ENCODE assay signal across 16 cellular contexts in genomic region chr6:144500886-144501285, GRCh38.
DNase-seq lines count a peak whose midpoint lies in the region; ATAC-seq and TF ChIP-seq lines count a peak whose summit lies in the region.
"Had no signal": no experiment of that assay in that cellular context is flagged by ENCODE, and none has a peak within 500 bp of the region (broad histone marks: within the 10 kb centered on the region; RNA-seq: fewer than 3 reads in every experiment).

No MANE protein-coding gene starts in this region.

- POLR2A ChIA-PET in CD8-positive, alpha-beta T cell (lab: Charles Lee) = interaction anchor here (1.5 kb wide), 1 partner anchor 9 kb away, joined by 4 read pairs; no protein-coding TSS in a partner anchor
- POLR2A ChIA-PET in SK-N-SH (lab: Yijun Ruan, JAX) = no interaction called here

- DNase-seq in CD14-positive monocyte (ENCODE audit: low spot score) (no peak), memory B cell (ENCODE audit: low spot score in 2 of 2) (no peak), coronary artery (ENCODE audit: low spot score) (no peak), SK-N-SH (no peak)
- no peak for DNase-seq in CD8-positive, alpha-beta T cell
- DNase-seq in activated naive CD8-positive, alpha-beta T cell treated with anti-CD3 and anti-CD28 coated beads for 36 hours = no peak
- no peak for DNase-seq in activated effector memory CD4-positive, alpha-beta T cell treated with Interleukin-2 at 50 U/mL for 16 hours
- DNase-seq: activated effector memory CD4-positive, alpha-beta T cell treated with anti-CD3 and anti-CD28 coated beads, Interleukin-2, amount 50 U/mL, for 16 hours; BE2C; brain microvascular endothelial cell; NCI-H1436; NCI-H2227 treated with DMSO at 0.1 percent for 48 hours; T-helper 17 cell had no signal

- no peak for ATAC-seq in CD8-positive, alpha-beta T cell
- ATAC-seq in memory B cell (ENCODE audit: low read depth) = no peak
- ATAC-seq: T-helper 17 cell had no signal

- no peaks in the 10 kb centered on the region for H3K79me2 ChIP-seq in SK-N-SH (ENCODE audit: insufficient read depth)

- CTCF ChIA-PET in CD8-positive, alpha-beta T cell (lab: Charles Lee) = interaction anchor here (0.7 to 0.8 kb wide), 2 partner anchors 10 to 12 kb away, joined by 3 read pairs; no protein-coding TSS in a partner anchor
- CTCF ChIA-PET in SK-N-SH (lab: Yijun Ruan, JAX) = no interaction called here

- H3K27ac Mint-ChIP-seq in CD14-positive monocyte = peak overlapping the region in 6 of 7 donors; percentile 16 to 89 (median 54)
- H3K27ac Mint-ChIP-seq in CD8-positive, alpha-beta T cell = peak overlapping the region; percentile 78
- H3K27ac Mint-ChIP-seq in activated naive CD8-positive, alpha-beta T cell treated with anti-CD3 and anti-CD28 coated beads for 36 hours = peak overlapping the region; percentile 7
- peak overlapping the region; percentile 46 for H3K27ac Mint-ChIP-seq in memory B cell
- H3K27ac Mint-ChIP-seq: T-helper 17 cell had no signal

- no peaks in the 10 kb centered on the region for H3K9me2 ChIP-seq in SK-N-SH

- no peak overlapping the region for H3K27ac ChIP-seq in CD8-positive, alpha-beta T cell (ENCODE audit: low read depth, low read length)
- H3K27ac ChIP-seq in coronary artery = no peak overlapping the region
- H3K27ac ChIP-seq in SK-N-SH (ENCODE audit: low read depth in 2 of 2, low read length in 1 of 2) = no peak overlapping the region
- H3K27ac ChIP-seq: brain microvascular endothelial cell, HL-60, KMS-11 had no signal

- no peak overlapping the region for H3K4me2 ChIP-seq in SK-N-SH
- H3K4me2 ChIP-seq: KMS-11 had no signal

- H3K27me3 Mint-ChIP-seq in CD14-positive monocyte (ENCODE audit: low read depth in 3 of 3) (no peaks in the 10 kb centered on the region), memory B cell (no peaks in the 10 kb centered on the region)
- H3K27me3 Mint-ChIP-seq in CD8-positive, alpha-beta T cell (ENCODE audit: low read depth) = no peaks in the 10 kb centered on the region
- H3K27me3 Mint-ChIP-seq in activated naive CD8-positive, alpha-beta T cell treated with anti-CD3 and anti-CD28 coated beads for 36 hours = no peaks in the 10 kb centered on the region
- H3K27me3 Mint-ChIP-seq: T-helper 17 cell had no signal

- no peaks in the 10 kb centered on the region for H3K27me3 ChIP-seq in CD8-positive, alpha-beta T cell (ENCODE audit: insufficient read depth, low read length)
- no peaks in the 10 kb centered on the region for H3K27me3 ChIP-seq in SK-N-SH (ENCODE audit: insufficient read depth)
- H3K27me3 ChIP-seq: brain microvascular endothelial cell had no signal

- intact Hi-C loops in CD14-positive monocyte (cut with micrococcal nuclease) = no loop called here
- intact Hi-C loops in CD8-positive, alpha-beta T cell (cut with DNase I, micrococcal nuclease) = no loop called here

- H3K4me3 Mint-ChIP-seq in CD14-positive monocyte (no peak overlapping the region), memory B cell (no peak overlapping the region)
- no peak overlapping the region for H3K4me3 Mint-ChIP-seq in CD8-positive, alpha-beta T cell
- H3K4me3 Mint-ChIP-seq in activated naive CD8-positive, alpha-beta T cell treated with anti-CD3 and anti-CD28 coated beads for 36 hours = no peak overlapping the region
- H3K4me3 Mint-ChIP-seq: nephron, T-helper 17 cell had no signal

- H3K36me3 ChIP-seq in CD8-positive, alpha-beta T cell (ENCODE audit: insufficient read depth, low read length) = peaks cover 19% of the 10 kb centered on the region
- no peaks in the 10 kb centered on the region for H3K36me3 ChIP-seq in SK-N-SH (replicated peaks in 1 of 2; ENCODE audit: control insufficient read depth in 1 of 2, insufficient read depth in 2 of 2, low read length in 1 of 2)
- H3K36me3 ChIP-seq: BE2C had no signal

- peaks cover 78 to 85% of the 10 kb centered on the region in 2 donors for H3K36me3 Mint-ChIP-seq in CD14-positive monocyte
- peaks cover 81% of the 10 kb centered on the region for H3K36me3 Mint-ChIP-seq in CD8-positive, alpha-beta T cell
- H3K36me3 Mint-ChIP-seq in activated naive CD8-positive, alpha-beta T cell treated with anti-CD3 and anti-CD28 coated beads for 36 hours = peaks cover 63% of the 10 kb centered on the region
- H3K36me3 Mint-ChIP-seq in memory B cell = peaks cover 59% of the 10 kb centered on the region

- H3K4me3 ChIP-seq in CD8-positive, alpha-beta T cell (ENCODE audit: low read depth, low read length) = no peak overlapping the region
- no peak overlapping the region for H3K4me3 ChIP-seq in coronary artery
- no peak overlapping the region for H3K4me3 ChIP-seq in SK-N-SH (ENCODE audit: low read depth in 2 of 2, low read length in 1 of 2)

- H2AFZ ChIP-seq in SK-N-SH (ENCODE audit: low read depth) = no peak overlapping the region

- H3K4me1 Mint-ChIP-seq in CD14-positive monocyte = peaks cover 4% of the 10 kb centered on the region
- H3K4me1 Mint-ChIP-seq in CD8-positive, alpha-beta T cell (ENCODE audit: low read depth) = peaks cover 42% of the 10 kb centered on the region
- H3K4me1 Mint-ChIP-seq in activated naive CD8-positive, alpha-beta T cell treated with anti-CD3 and anti-CD28 coated beads for 36 hours = peaks cover 15% of the 10 kb centered on the region
- H3K4me1 Mint-ChIP-seq in memory B cell = peaks cover 14% of the 10 kb centered on the region
- H3K4me1 Mint-ChIP-seq: nephron had no signal

- no peaks in the 10 kb centered on the region for H3K9me3 ChIP-seq in CD8-positive, alpha-beta T cell (ENCODE audit: low read length)
- H3K9me3 ChIP-seq in SK-N-SH = no peaks in the 10 kb centered on the region
- H3K9me3 ChIP-seq: BE2C had no signal

- no peak overlapping the region for H3K9ac ChIP-seq in SK-N-SH
- H3K9ac ChIP-seq: KMS-11 had no signal

- H4K20me1 ChIP-seq in SK-N-SH (ENCODE audit: insufficient read depth) = no peaks in the 10 kb centered on the region

- WGBS in SK-N-SH (ENCODE audit: low lambda C conversion rate) = 28% methylated on average over 4 of the region's 4 CpGs

- no peak for TF ChIP-seq RAD21 in SK-N-SH (IDR thresholded peaks at IDR 0.05; ENCODE audit: low read length)

- H3F3A ChIP-seq in SK-N-SH (replicated peaks; ENCODE audit: insufficient read depth) = peaks cover 5% of the 10 kb centered on the region

- no peak for TF ChIP-seq EP300 in SK-N-SH (IDR thresholded peaks at IDR 0.05; ENCODE audit: borderline replicate concordance in 1 of 2, low read depth in 1 of 2, low read length in 1 of 2)

- TF ChIP-seq CTCF in CD14-positive monocyte (IDR thresholded peaks at IDR 0.05) (no peak), coronary artery (IDR thresholded peaks at IDR 0.05) (no peak), SK-N-SH (IDR thresholded peaks at IDR 0.05) (no peak)
- no peak for TF ChIP-seq CTCF in CD8-positive, alpha-beta T cell (IDR thresholded peaks at IDR 0.05)

- H3K9me3 Mint-ChIP-seq in CD14-positive monocyte = peaks cover 15 to 27% (median 25%) of the 10 kb centered on the region in 7 donors
- H3K9me3 Mint-ChIP-seq in CD8-positive, alpha-beta T cell = peaks cover 8% of the 10 kb centered on the region
- H3K9me3 Mint-ChIP-seq in activated naive CD8-positive, alpha-beta T cell treated with anti-CD3 and anti-CD28 coated beads for 36 hours = peaks cover 19% of the 10 kb centered on the region
- H3K9me3 Mint-ChIP-seq in memory B cell = peaks cover 13% of the 10 kb centered on the region

- H3K4me1 ChIP-seq in CD8-positive, alpha-beta T cell (ENCODE audit: insufficient read depth, low read length) = no peaks in the 10 kb centered on the region
- H3K4me1 ChIP-seq in SK-N-SH (ENCODE audit: control insufficient read depth in 1 of 2, insufficient read depth in 2 of 2, low read depth in 1 of 2, low read length in 1 of 2) = no peaks in the 10 kb centered on the region
- H3K4me1 ChIP-seq: BE2C had no signal

TF ChIP-seq in SK-N-SH, 30 proteins besides CTCF, POLR2A, EP300 and RAD21:
- no peak for TF ChIP-seq EZH2phosphoT487 (IDR thresholded peaks at IDR 0.05; ENCODE audit: borderline replicate concordance, low read depth)
- TF ChIP-seq SIN3A (IDR thresholded peaks at IDR 0.05; ENCODE audit: borderline replicate concordance, low read depth, low read length) = no peak
- TF ChIP-seq PBX3 (IDR thresholded peaks at IDR 0.05) = no peak
- TF ChIP-seq TCF12 (IDR thresholded peaks at IDR 0.05) = no peak

Comparison
In these comparisons a context has a peak if more than half of its experiments do, and no peak if none do; other contexts are left out.
1. H3K27ac Mint-ChIP-seq: peak in every context shown above with its lines; median percentile 78 in CD8-positive, alpha-beta T cell; 54 in CD14-positive monocyte; 46 in memory B cell; 7 in activated naive CD8-positive, alpha-beta T cell treated with anti-CD3 and anti-CD28 coated beads for 36 hours.